8 cellular contexts compared by ENCODE assay signal in genomic region chr2:9555338-9556120, GRCh38. TPM values are rescaled to one million over a fixed set of nuclear protein-coding genes. Genes with fewer than 3 reads are reported as not detected.
DNase-seq lines count a peak whose midpoint lies in the region; ATAC-seq and TF ChIP-seq lines count a peak whose summit lies in the region.

TSS of gene ADAM17 (minus strand) at chr2:9555830. CDS start at chr2:9555605, 225 bp downstream.

- H3K27ac ChIP-seq in cingulate gyrus (ENCODE audit: low read depth, low read length) = peak within 1 kb of the TSS; percentile 97

- no peaks in the 10 kb centered on the region for H3K9me3 ChIP-seq in BE2C

- no peaks in the 10 kb centered on the region for H3K27me3 ChIP-seq in BE2C

- peak; percentile 98 for DNase-seq in BE2C
- DNase-seq in NCI-H510A (lab: John Stamatoyannopoulos, UW) = peak; percentile 92
- peak; percentile 76 to 83 for DNase-seq in activated CD4-positive, alpha-beta T cell treated with anti-CD3 and anti-CD28 coated beads for 4 hours
- peak; percentile 97 for DNase-seq in left colon
- DNase-seq in stimulated activated CD4-positive, alpha-beta T cell treated with anti-CD3 and anti-CD28 coated beads, Interleukin-1b, Interleukin-23, amount 100 ng/mL, for 48 hours = peak; percentile 86

- TF ChIP-seq CTCF in BE2C (IDR thresholded peaks at IDR 0.05; ENCODE audit: low read depth, low read length) = peak; percentile 52

- H3K4me3 ChIP-seq in BE2C (ENCODE audit: low read depth, low read length) = peak within 1 kb of the TSS; percentile 94

- ATAC-seq in HG03439 (IDR thresholded peaks at IDR 0.05; ENCODE audit: unreplicated experiment) (peak; percentile 90), left colon (peak; percentile 93)

- peaks cover 6% of the 10 kb centered on the region; the same call in 1 of the 2 replicates for H3K4me1 ChIP-seq in BE2C

- intact Hi-C loops in left colon (cut with DNase I, micrococcal nuclease) = loop anchor here in 1 of 2 donors (10.0 kb wide), 1 partner anchor 69 kb away; no protein-coding TSS in a partner anchor

- TF ChIP-seq POLR2A in GM19193 (IDR thresholded peaks at IDR 0.05; ENCODE audit: extremely low read depth, insufficient read depth, insufficient read length) = peak; percentile 96

- H3K36me3 ChIP-seq in BE2C = no peaks in the 10 kb centered on the region; the same call in 1 of the 2 replicates

RNA-seq across cellular contexts. Expression of gene ADAM17, which starts in this region (rescaled TPM):
- 46.9 TPM for polyA plus RNA-seq in BE2C (2012; ENCODE audit: insufficient read depth, insufficient read length, low read depth)
- total RNA-seq in left colon = 10 to 100 TPM; 21.3 to 22.0 TPM

Comparison
In these comparisons a context has a peak if more than half of its experiments do, and no peak if none do; other contexts are left out.
1. Peak in every context shown above with its lines: DNase-seq, ATAC-seq, H3K4me3 ChIP-seq and H3K27ac ChIP-seq.